Comparison of ENCODE assay signal across 21 cellular contexts in genomic region chr19:30604657-30605056, GRCh38.
A peak's percentile ranks its signal among the peaks of the same experiment; 100 is the strongest.
DNase-seq lines count a peak whose midpoint lies in the region; ATAC-seq, FAIRE-seq and TF ChIP-seq lines count a peak whose summit lies in the region.
"Had no signal": no experiment of that assay in that cellular context is flagged by ENCODE, and none has a peak within 500 bp of the region (broad histone marks: within the 10 kb centered on the region; RNA-seq: fewer than 3 reads in every experiment).

No MANE protein-coding gene starts in this region.

- 12% methylated on average over 5 of the region's 6 CpGs for WGBS in HepG2 (ENCODE audit: low lambda C conversion rate)
- WGBS in right lobe of liver (ENCODE audit: insufficient coverage, low coverage, low lambda C conversion rate, missing lambda C conversion rate): 55% methylated on average over 5 of the region's 6 CpGs
- 79% methylated on average over 6 of the region's 6 CpGs for WGBS in esophagus muscularis mucosa

- ATAC-seq in HepG2 (no peak), right lobe of liver (no peak)

- H3K9me3 ChIP-seq in HepG2 (ENCODE audit: low read length) (no peaks in the 10 kb centered on the region), right lobe of liver (no peaks in the 10 kb centered on the region), esophagus muscularis mucosa (no peaks in the 10 kb centered on the region)
- H3K9me3 ChIP-seq: BE2C, Caco-2 had no signal

- POLR2A ChIA-PET in HepG2 (lab: Yijun Ruan, JAX): no interaction called here

- H3K27ac Mint-ChIP-seq in osteocyte (ENCODE audit: unreplicated experiment): no peak overlapping the region
- H3K27ac Mint-ChIP-seq: CD4-positive, CD25-positive, alpha-beta regulatory T cell; CD8-positive, alpha-beta memory T cell; H9 had no signal

- no peak overlapping the region for H3K9ac ChIP-seq in HepG2 (ENCODE audit: insufficient read depth, low read depth, low read length)

- in situ Hi-C loops in HepG2 (cut with HindIII; ENCODE audit: extremely low pct_ligation_motif_present, low pct_unique_long_range_greater_than_20kb): no loop called here

- TF ChIP-seq POLR2A in HepG2 (IDR thresholded peaks at IDR 0.05; ENCODE audit: insufficient read depth in 1 of 2, low read depth in 2 of 2, low read length in 2 of 2) (no peak), right lobe of liver (IDR thresholded peaks at IDR 0.05) (no peak), esophagus muscularis mucosa (IDR thresholded peaks at IDR 0.05; ENCODE audit: low read depth) (no peak)

- no peaks in the 10 kb centered on the region for H3K36me3 Mint-ChIP-seq in osteocyte (ENCODE audit: unreplicated experiment)
- H3K36me3 Mint-ChIP-seq: CD4-positive, CD25-positive, alpha-beta regulatory T cell; CD8-positive, alpha-beta memory T cell had no signal

- no peak overlapping the region for H2AFZ ChIP-seq in HepG2 (ENCODE audit: low read length)

- TF ChIP-seq CTCF in HepG2 (CRISPR knock-in tag; IDR thresholded peaks at IDR 0.05): no peak
- no peak for TF ChIP-seq CTCF in right lobe of liver (IDR thresholded peaks at IDR 0.05)
- no peak for TF ChIP-seq CTCF in esophagus muscularis mucosa (IDR thresholded peaks at IDR 0.05)
- no peak for TF ChIP-seq CTCF in osteocyte (IDR thresholded peaks at IDR 0.05)

- H3K4me1 ChIP-seq in HepG2 (ENCODE audit: insufficient read depth, low read length) (no peaks in the 10 kb centered on the region), right lobe of liver (no peaks in the 10 kb centered on the region), esophagus muscularis mucosa (no peaks in the 10 kb centered on the region)
- H3K4me1 ChIP-seq: BE2C, Caco-2 had no signal

- H3K27me3 Mint-ChIP-seq in osteocyte (ENCODE audit: unreplicated experiment): no peaks in the 10 kb centered on the region
- H3K27me3 Mint-ChIP-seq: CD4-positive, CD25-positive, alpha-beta regulatory T cell had no signal

- H3K9me3 Mint-ChIP-seq in osteocyte (ENCODE audit: unreplicated experiment): peaks cover 7% of the 10 kb centered on the region
- H3K9me3 Mint-ChIP-seq: CD8-positive, alpha-beta memory T cell; H9 had no signal

- TF ChIP-seq EP300 in HepG2 (IDR thresholded peaks at IDR 0.05; ENCODE audit: low read depth in 2 of 2, low read length in 2 of 2) (no peak), HepG2 (CRISPR knock-in tag; IDR thresholded peaks at IDR 0.05; ENCODE audit: borderline replicate concordance) (no peak), esophagus muscularis mucosa (IDR thresholded peaks at IDR 0.05) (no peak)

- H3K79me2 ChIP-seq in HepG2 (ENCODE audit: insufficient read depth, low read length): no peaks in the 10 kb centered on the region

- BruUV-seq in HepG2 (replicated peaks; lab: Mats Ljungman, UMichigan): no TSS peak

- DNase-seq in HepG2 (ENCODE audit: low spot score) (no peak), right lobe of liver (no peak), cerebellar cortex (ENCODE audit: low spot score) (peak; percentile 80), esophagus muscularis mucosa (ENCODE audit: extremely low spot score) (peak; percentile 55), osteocyte (ENCODE audit: extremely low spot score, unreplicated experiment) (peak; percentile 42), NCI-H510A (lab: John Stamatoyannopoulos, UW) (no peak), NK-92 (lab: John Stamatoyannopoulos, UW; ENCODE audit: unreplicated experiment) (no peak)
- no peak for DNase-seq in activated CD4-positive, alpha-beta T cell treated with anti-CD3 and anti-CD28 coated beads for 48 hours
- DNase-seq: 8988T; BE2C; Caco-2; CD4-positive, CD25-positive, alpha-beta regulatory T cell; CD8-positive, alpha-beta memory T cell; GDM1; GOT3; H9; IMR-90; KBM-7 had no signal

- H3K4me1 Mint-ChIP-seq in osteocyte (ENCODE audit: unreplicated experiment): no peaks in the 10 kb centered on the region
- H3K4me1 Mint-ChIP-seq: CD4-positive, CD25-positive, alpha-beta regulatory T cell; CD8-positive, alpha-beta memory T cell had no signal

- no peaks in the 10 kb centered on the region for H3K36me3 ChIP-seq in HepG2 (replicated peaks in 1 of 2; ENCODE audit: control insufficient read depth in 1 of 2, insufficient read depth in 2 of 2, low read length in 2 of 2)
- H3K36me3 ChIP-seq in right lobe of liver: no peaks in the 10 kb centered on the region
- no peaks in the 10 kb centered on the region for H3K36me3 ChIP-seq in esophagus muscularis mucosa
- H3K36me3 ChIP-seq: BE2C had no signal

- H3K27ac ChIP-seq in HepG2 (ENCODE audit: extremely low read length, insufficient read depth, low read length): no peak overlapping the region
- H3K27ac ChIP-seq in right lobe of liver: no peak overlapping the region
- H3K27ac ChIP-seq in esophagus muscularis mucosa (replicated peaks in 1 of 4): no peak overlapping the region

- no peak overlapping the region for H3K4me3 Mint-ChIP-seq in osteocyte (ENCODE audit: unreplicated experiment)
- H3K4me3 Mint-ChIP-seq: CD4-positive, CD25-positive, alpha-beta regulatory T cell; CD8-positive, alpha-beta memory T cell; H9 had no signal

- TF ChIP-seq RAD21 in HepG2 (CRISPR knock-in tag; IDR thresholded peaks at IDR 0.05): no peak

- no peak for FAIRE-seq in HepG2 (lab: Jason Lieb, UNC)
- FAIRE-seq: D721Med, GM12892, GM18507 had no signal

- H3K4me2 ChIP-seq in HepG2 (ENCODE audit: low read depth, low read length): no peak overlapping the region

- H4K20me1 ChIP-seq in HepG2 (ENCODE audit: insufficient read depth, low read length): no peaks in the 10 kb centered on the region

- H3K27me3 ChIP-seq in HepG2 (ENCODE audit: control insufficient read depth in 1 of 2, insufficient read depth in 2 of 2, low read length in 2 of 2): no peaks in the 10 kb centered on the region
- peaks cover 0 to 6% of the 10 kb centered on the region in 2 donors for H3K27me3 ChIP-seq in right lobe of liver
- H3K27me3 ChIP-seq in esophagus muscularis mucosa: peaks cover 0 to 14% (median 0%) of the 10 kb centered on the region in 4 donors
- H3K27me3 ChIP-seq: BE2C had no signal

- intact Hi-C loops in HepG2 (cut with micrococcal nuclease; ENCODE audit: unreplicated experiment) (no loop called here), right lobe of liver (cut with DNase I) (no loop called here), esophagus muscularis mucosa (cut with DNase I) (no loop called here)

- CTCF ChIA-PET in HepG2 (lab: Yijun Ruan, JAX; ENCODE audit: low intra/inter-chr PET ratio, low total read pairs): no interaction called here

- H3K4me3 ChIP-seq in HepG2 (replicated peaks in 1 of 3; ENCODE audit: insufficient read depth in 1 of 3, low read depth in 2 of 3, low read length in 3 of 3): no peak overlapping the region
- H3K4me3 ChIP-seq in right lobe of liver: no peak overlapping the region
- H3K4me3 ChIP-seq in esophagus muscularis mucosa: no peak overlapping the region

TF ChIP-seq in HepG2, 621 proteins besides CTCF, POLR2A, EP300 and RAD21:
- TF ChIP-seq BHLHE40 (IDR thresholded peaks at IDR 0.05; ENCODE audit: low read length) (no peak), GTF2F1 (IDR thresholded peaks at IDR 0.05; ENCODE audit: low read length) (no peak), SMC3 (IDR thresholded peaks at IDR 0.05; ENCODE audit: low read length) (no peak), ZNF367 (CRISPR knock-in tag; IDR thresholded peaks at IDR 0.05; ENCODE audit: borderline replicate concordance) (no peak), ZNF251 (CRISPR knock-in tag; IDR thresholded peaks at IDR 0.05) (no peak), HDAC6 (IDR thresholded peaks at IDR 0.05; ENCODE audit: low read depth, low read length) (no peak), ZNF768 (CRISPR knock-in tag; IDR thresholded peaks at IDR 0.05) (peak; percentile 91), CENPT (CRISPR knock-in tag; IDR thresholded peaks at IDR 0.05; ENCODE audit: low read depth) (no peak), ZNF672 (CRISPR knock-in tag; IDR thresholded peaks at IDR 0.05) (no peak)

Comparison
In these comparisons a context has a peak if more than half of its experiments do, and no peak if none do; other contexts are left out.
1. DNase-seq: peak in cerebellar cortex (single experiment), esophagus muscularis mucosa (single experiment) and osteocyte (single experiment); none in HepG2 (single experiment), right lobe of liver (0 of 3), activated CD4-positive, alpha-beta T cell treated with anti-CD3 and anti-CD28 coated beads for 48 hours (single experiment), NCI-H510A (single experiment) and NK-92 (single experiment).